ENCODE assay signal across 29 cellular contexts in genomic region chrX:6909396-6909795, GRCh38.
"Had no signal": no experiment of that assay in that cellular context is flagged by ENCODE, and none has a peak within 500 bp of the region (broad histone marks: within the 10 kb centered on the region; RNA-seq: fewer than 3 reads in every experiment).

No MANE protein-coding gene starts in this region.

- H3K27ac ChIP-seq: left lung, lower lobe of right lung, pancreas, prostate gland, transverse colon, upper lobe of left lung, vagina had no signal

- H3K36me3 Mint-ChIP-seq: immature natural killer cell; mesothelial cell of epicardium; natural killer cell treated with Interleukin-12 subunit alpha and Interleukin-12 subunit beta and Interleukin-15 and Interleukin-18, amount 100 ng/mL, for 72 hours; stimulated activated memory B cell treated with anti-CD40 and anti-IgM and Interleukin-4, amounts not matched to agents 10 μg/mL and 1 μg/mL and 100 μg/mL, for 72 hours had no signal

- FAIRE-seq: islet of Langerhans, small intestine had no signal

- H3K4me3 Mint-ChIP-seq: immature natural killer cell; mesothelial cell of epicardium; naive B cell; natural killer cell treated with Interleukin-12 subunit alpha and Interleukin-12 subunit beta and Interleukin-15 and Interleukin-18, amount 100 ng/mL, for 72 hours; stimulated activated memory B cell treated with anti-CD40 and anti-IgM and Interleukin-4, amounts not matched to agents 10 μg/mL and 1 μg/mL and 100 μg/mL, for 72 hours; stimulated activated naive CD8-positive, alpha-beta T cell treated with anti-CD3 and anti-CD28 coated beads, Interleukin-15, amount 100 ng/mL, for 72 hours had no signal

- H3K9me3 ChIP-seq: left lung, lower lobe of right lung, pancreas, prostate gland, transverse colon, upper lobe of left lung, vagina had no signal

- H3K4me1 Mint-ChIP-seq: immature natural killer cell, mesothelial cell of epicardium had no signal

- H3K27me3 Mint-ChIP-seq: naive B cell; natural killer cell treated with Interleukin-12 subunit alpha and Interleukin-12 subunit beta and Interleukin-15 and Interleukin-18, amount 100 ng/mL, for 72 hours; stimulated activated memory B cell treated with anti-CD40 and anti-IgM and Interleukin-4, amounts not matched to agents 10 μg/mL and 1 μg/mL and 100 μg/mL, for 72 hours; stimulated activated naive CD8-positive, alpha-beta T cell treated with anti-CD3 and anti-CD28 coated beads, Interleukin-15, amount 100 ng/mL, for 72 hours had no signal

- DNase-seq: hypothalamus; immature natural killer cell; kidney; left colon; left lung; lower lobe of right lung; mammary epithelial cell; mesenchymal stem cell; naive B cell; pancreas; posterior cingulate gyrus; retina; right cardiac atrium; small intestine; stimulated activated CD4-positive, alpha-beta T cell treated with anti-CD3 and anti-CD28 coated beads, Interleukin-1b, Interleukin-23, amount 100 ng/mL, for 48 hours; stimulated activated CD4-positive, alpha-beta T cell treated with anti-CD3 and anti-CD28 coated beads, Interleukin-2, amount 100 ng/mL, for 48 hours; stimulated activated CD4-positive, alpha-beta T cell treated with anti-CD3 and anti-CD28 coated beads, Interleukin-4, amount 100 ng/mL, for 4 hours; stimulated activated CD8-positive, alpha-beta memory T cell treated with anti-CD3 and anti-CD28 coated beads, Interleukin-4, amount 100 ng/mL, for 48 hours; stimulated activated naive CD4-positive, alpha-beta T cell treated with Interleukin-2 at 50 U/mL for 16 hours; stimulated activated naive CD8-positive, alpha-beta T cell treated with anti-CD3 and anti-CD28 coated beads, Interleukin-15, amount 100 ng/mL, for 72 hours; substantia nigra; transverse colon; upper lobe of left lung had no signal

- H3K9me3 Mint-ChIP-seq: mesothelial cell of epicardium; stimulated activated memory B cell treated with anti-CD40 and anti-IgM and Interleukin-4, amounts not matched to agents 10 μg/mL and 1 μg/mL and 100 μg/mL, for 72 hours; stimulated activated naive CD8-positive, alpha-beta T cell treated with anti-CD3 and anti-CD28 coated beads, Interleukin-15, amount 100 ng/mL, for 72 hours had no signal

- H3K27ac Mint-ChIP-seq: immature natural killer cell; mesothelial cell of epicardium; naive B cell; natural killer cell treated with Interleukin-12 subunit alpha and Interleukin-12 subunit beta and Interleukin-15 and Interleukin-18, amount 100 ng/mL, for 72 hours; stimulated activated memory B cell treated with anti-CD40 and anti-IgM and Interleukin-4, amounts not matched to agents 10 μg/mL and 1 μg/mL and 100 μg/mL, for 72 hours; stimulated activated naive CD8-positive, alpha-beta T cell treated with anti-CD3 and anti-CD28 coated beads, Interleukin-15, amount 100 ng/mL, for 72 hours had no signal

- H3K36me3 ChIP-seq: left lung, lower lobe of right lung, pancreas, prostate gland, transverse colon, upper lobe of left lung, vagina had no signal

- H3K27me3 ChIP-seq: left lung, pancreas, transverse colon, upper lobe of left lung, vagina had no signal

- H3K4me1 ChIP-seq: left lung, lower lobe of right lung, pancreas, prostate gland, transverse colon, upper lobe of left lung, vagina had no signal

- H3K4me3 ChIP-seq: left lung, lower lobe of right lung, pancreas, prostate gland, transverse colon, upper lobe of left lung, vagina had no signal
